Comparison of ENCODE assay signal across 8 cellular contexts in the genomic region with DNA sequence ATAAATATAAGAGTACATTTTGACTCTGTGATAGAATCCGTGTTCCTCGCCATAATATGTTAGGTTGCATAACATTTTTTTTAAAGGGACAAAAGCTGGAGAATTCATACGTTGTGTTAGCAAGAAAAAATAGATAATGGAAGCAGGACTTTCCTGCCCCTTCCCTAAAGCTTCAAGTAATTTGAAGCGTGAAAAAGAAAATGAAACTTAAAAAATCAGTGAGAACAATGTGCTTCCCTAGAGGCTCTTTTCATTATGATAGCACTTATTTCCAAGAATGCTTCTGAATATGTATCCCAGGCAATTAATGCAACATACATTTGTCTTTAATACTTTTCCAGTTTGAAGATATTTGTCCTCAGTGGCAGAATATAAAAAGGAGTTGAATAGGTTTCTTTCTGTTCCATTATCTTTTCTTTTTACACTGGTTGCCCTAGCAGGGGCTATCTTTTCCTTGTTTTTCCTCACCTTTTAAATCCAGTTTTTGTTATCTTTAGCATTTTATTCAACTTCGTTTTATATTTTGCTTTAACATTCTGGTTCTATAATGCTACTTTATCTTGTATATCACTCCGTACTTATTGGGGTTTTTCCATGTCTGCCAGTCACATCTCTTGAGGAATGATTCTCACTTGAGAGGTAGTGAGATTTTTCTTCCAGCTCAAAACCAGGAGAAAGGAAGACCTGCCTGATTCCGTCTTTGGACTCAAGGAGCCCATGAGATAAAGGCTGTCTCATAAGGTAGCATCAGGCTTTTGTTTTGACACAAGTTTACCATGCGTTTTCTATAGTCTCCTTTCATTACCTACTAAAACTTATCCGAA.
DNase-seq lines count a peak whose midpoint lies in the region; ATAC-seq, FAIRE-seq and TF ChIP-seq lines count a peak whose summit lies in the region.

No MANE protein-coding gene starts in this region.

- H3K4me1 ChIP-seq in GM12878 (ENCODE audit: control insufficient read depth, insufficient read depth, low read length) (peaks cover 18% of the 10 kb centered on the region; the same call in 1 of the 2 replicates), right lobe of liver (peaks cover 0 to 60% (median 14%) of the 10 kb centered on the region in 4 donors), tibial nerve (peaks cover 0 to 84% (median 70%) of the 10 kb centered on the region in 4 donors)

- POLR2A ChIA-PET in GM12878 (lab: Charles Lee): interaction anchor here (0.8 to 1.6 kb wide), 5 partner anchors 11 to 139 kb away, joined by 3 to 5 read pairs (median 4); no protein-coding TSS in a partner anchor

- no peak overlapping the region for H2AFZ ChIP-seq in GM12878 (ENCODE audit: control insufficient read depth, low read depth, low read length)

- no peaks in the 10 kb centered on the region for H3K9me3 Mint-ChIP-seq in activated CD8-positive, alpha-beta memory T cell treated with anti-CD3 and anti-CD28 coated beads, Interleukin-2, amount 10 ng/mL, durations not matched to agents 7 days and 5 days (ENCODE audit: low read depth)

- no peak for DNase-seq in activated CD8-positive, alpha-beta memory T cell treated with anti-CD3 and anti-CD28 coated beads, Interleukin-2, amount 10 ng/mL, durations not matched to agents 7 days and 5 days
- no peak for DNase-seq in activated CD8-positive, alpha-beta memory T cell treated with anti-CD3 and anti-CD28 coated beads, Interleukin-2, amount 50 U/mL, for 48 hours
- DNase-seq in GM12878 (ENCODE audit: low read depth, low spot score) (no peak), right lobe of liver (no peak), tibial nerve (ENCODE audit: low spot score in 2 of 2) (no peak), NCI-H2107 (lab: John Stamatoyannopoulos, UW) (no peak), DMS153 treated with DMSO at 0.1 percent for 48 hours (lab: John Stamatoyannopoulos, UW; ENCODE audit: unreplicated experiment) (no peak)

- peak overlapping the region; percentile 66 for H3K4me3 Mint-ChIP-seq in activated CD8-positive, alpha-beta memory T cell treated with anti-CD3 and anti-CD28 coated beads, Interleukin-2, amount 10 ng/mL, durations not matched to agents 7 days and 5 days

- peaks cover 3% of the 10 kb centered on the region; the same call in 2 of the 3 replicates for H3K9me3 ChIP-seq in GM12878 (replicated peaks; ENCODE audit: control insufficient read depth, insufficient read depth, low read length)
- H3K9me3 ChIP-seq in right lobe of liver: no peaks in the 10 kb centered on the region
- no peaks in the 10 kb centered on the region for H3K9me3 ChIP-seq in tibial nerve

- peak overlapping the region; percentile 79 for H3K27ac ChIP-seq in GM12878 (ENCODE audit: control insufficient read depth, insufficient read depth)
- peak overlapping the region; percentile 9 to 62 (median 59) for H3K27ac ChIP-seq in right lobe of liver
- peak overlapping the region; percentile 48 to 83 (median 67) for H3K27ac ChIP-seq in tibial nerve

- SMC1A ChIA-PET in GM12878 (lab: Charles Lee; ENCODE audit: uncharacterized antibody, unreplicated experiment): interaction anchor here (0.6 to 3.9 kb wide), 29 partner anchors 9 to 1834 kb away, joined by 3 to 38 read pairs (median 4); a partner anchor contains a TSS

- TF ChIP-seq EP300 in GM12878 (IDR thresholded peaks at IDR 0.05; ENCODE audit: borderline replicate concordance in 1 of 2, control insufficient read depth in 1 of 2, low read depth in 2 of 2, low read length in 2 of 2) (no peak), tibial nerve (IDR thresholded peaks at IDR 0.05) (peak in 1 of 2 donors; percentile 4)

- CTCF ChIA-PET in activated CD8-positive, alpha-beta memory T cell treated with anti-CD3 and anti-CD28 coated beads, Interleukin-2, amount 10 ng/mL, durations not matched to agents 7 days and 5 days (lab: Charles Lee): interaction anchor here (1.0 to 1.1 kb wide), 2 partner anchors 11 to 72 kb away, joined by 3 read pairs; no protein-coding TSS in a partner anchor
- CTCF ChIA-PET in GM12878 (lab: Yijun Ruan, JAX): interaction anchor here (0.6 to 3.2 kb wide), 14 partner anchors 8 to 310 kb away, joined by 3 to 17 read pairs (median 4); no protein-coding TSS in a partner anchor

- intact Hi-C loops in GM12878 (cut with micrococcal nuclease; ENCODE audit: unreplicated experiment) (loop anchor here (5.0 kb wide), 1 partner anchor 185 kb away; no protein-coding TSS in a partner anchor), right lobe of liver (cut with DNase I) (no loop called here)

- peaks cover 31% of the 10 kb centered on the region for H3K36me3 Mint-ChIP-seq in activated CD8-positive, alpha-beta memory T cell treated with anti-CD3 and anti-CD28 coated beads, Interleukin-2, amount 10 ng/mL, durations not matched to agents 7 days and 5 days

- no TSS peak for BruUV-seq in GM12878 (replicated peaks; lab: Mats Ljungman, UMichigan)

- FAIRE-seq in GM12878 (lab: Jason Lieb, UNC): no peak

- TF ChIP-seq POLR2A in GM12878 (IDR thresholded peaks at IDR 0.05; ENCODE audit: low read depth, low read length) (no peak), right lobe of liver (IDR thresholded peaks at IDR 0.05) (no peak), tibial nerve (IDR thresholded peaks at IDR 0.05) (no peak)

- TF ChIP-seq RAD21 in GM12878 (IDR thresholded peaks at IDR 0.05; ENCODE audit: insufficient read depth, low read depth, low read length): no peak

- in situ Hi-C loops in GM12878 (cut with MboI): no loop called here

- H4K20me1 ChIP-seq in GM12878 (ENCODE audit: control insufficient read depth, insufficient read depth): no peaks in the 10 kb centered on the region

- H3K79me2 ChIP-seq in GM12878 (ENCODE audit: control insufficient read depth, insufficient read depth, low read length): peaks cover 98% of the 10 kb centered on the region

- H3K27me3 Mint-ChIP-seq in activated CD8-positive, alpha-beta memory T cell treated with anti-CD3 and anti-CD28 coated beads, Interleukin-2, amount 10 ng/mL, durations not matched to agents 7 days and 5 days: no peaks in the 10 kb centered on the region

- H3K4me3 ChIP-seq in GM12878: peak overlapping the region; percentile 13; the same call in 1 of the 2 replicates
- peak overlapping the region; percentile 0 to 41 (median 28) for H3K4me3 ChIP-seq in right lobe of liver
- H3K4me3 ChIP-seq in tibial nerve: peak overlapping the region; percentile 0 to 40 (median 20)

- no peak for TF ChIP-seq CTCF in GM12878 (IDR thresholded peaks at IDR 0.05 in 2 of 3, conservative IDR thresholded peaks at IDR 0.05 in 1 of 3; ENCODE audit: control insufficient read depth in 2 of 3, extremely low read depth in 1 of 3, insufficient read depth in 1 of 3, low read depth in 3 of 3, low read length in 3 of 3)
- TF ChIP-seq CTCF in right lobe of liver (IDR thresholded peaks at IDR 0.05): no peak
- TF ChIP-seq CTCF in tibial nerve (IDR thresholded peaks at IDR 0.05): no peak

- H3K4me2 ChIP-seq in GM12878 (ENCODE audit: control insufficient read depth, insufficient read depth): peak overlapping the region; percentile 76

- H3K36me3 ChIP-seq in GM12878 (ENCODE audit: control insufficient read depth in 2 of 2, insufficient read depth in 2 of 2, low read length in 1 of 2) (peaks cover 0 to 11% of the 10 kb centered on the region in 2 experiments; a peak in 1 of 4 replicates), right lobe of liver (no peaks in the 10 kb centered on the region), tibial nerve (peaks cover 0 to 11% (median 0%) of the 10 kb centered on the region in 3 donors)

- RAD21 ChIA-PET in GM12878 (lab: Charles Lee; ENCODE audit: unreplicated experiment): interaction anchor here (0.7 to 2.0 kb wide), 15 partner anchors 9 to 189 kb away, joined by 3 to 12 read pairs (median 4); a partner anchor contains a TSS

- H3K9ac ChIP-seq in GM12878 (ENCODE audit: control insufficient read depth, insufficient read depth, low read length): peak overlapping the region; percentile 40

- ATAC-seq in activated CD8-positive, alpha-beta memory T cell treated with anti-CD3 and anti-CD28 coated beads, Interleukin-2, amount 10 ng/mL, durations not matched to agents 7 days and 5 days: peak; percentile 28
- ATAC-seq in GM12878: peak; percentile 48
- ATAC-seq in right lobe of liver: peak; percentile 42 to 72 (median 58)
- ATAC-seq in HG03432 (IDR thresholded peaks at IDR 0.05; ENCODE audit: unreplicated experiment): no peak

- 41% methylated on average over 9 of the region's 9 CpGs for WGBS in GM12878 (ENCODE audit: insufficient coverage, insufficient replicate concordance, low lambda C conversion rate, missing lambda C conversion rate)
- WGBS in right lobe of liver (ENCODE audit: insufficient coverage, low coverage, low lambda C conversion rate, missing lambda C conversion rate): 25% methylated on average over 9 of the region's 9 CpGs
- WGBS in tibial nerve, 2 donors: 22 to 30% methylated on average over 9 of the region's 9 CpGs

- peak overlapping the region; percentile 80 for H3K27ac Mint-ChIP-seq in activated CD8-positive, alpha-beta memory T cell treated with anti-CD3 and anti-CD28 coated beads, Interleukin-2, amount 10 ng/mL, durations not matched to agents 7 days and 5 days

- peaks cover 46% of the 10 kb centered on the region for H3K4me1 Mint-ChIP-seq in activated CD8-positive, alpha-beta memory T cell treated with anti-CD3 and anti-CD28 coated beads, Interleukin-2, amount 10 ng/mL, durations not matched to agents 7 days and 5 days

- H3K27me3 ChIP-seq in GM12878 (replicated peaks in 1 of 2; ENCODE audit: control insufficient read depth in 2 of 2, insufficient read depth in 2 of 2, low read length in 1 of 2) (no peaks in the 10 kb centered on the region), right lobe of liver (no peaks in the 10 kb centered on the region), tibial nerve (no peaks in the 10 kb centered on the region)

TF ChIP-seq in GM12878, 131 proteins besides CTCF, POLR2A, EP300 and RAD21:
- no peak for TF ChIP-seq KLF5 (IDR thresholded peaks at IDR 0.05; ENCODE audit: partially characterized antibody)
- TF ChIP-seq NBN (IDR thresholded peaks at IDR 0.05): no peak
- no peak for TF ChIP-seq CREM (IDR thresholded peaks at IDR 0.05; ENCODE audit: low read depth)
- peak; percentile 42 to 50; a peak in 2 of 4 replicates for TF ChIP-seq IKZF2 (IDR thresholded peaks at IDR 0.05)
- 0 out of 2 replicates have a peak, but pooled peaks have one; percentile 26 for TF ChIP-seq IKZF1 (conservative IDR thresholded peaks at IDR 0.05)
- TF ChIP-seq MEF2B (IDR thresholded peaks at IDR 0.05; ENCODE audit: partially characterized antibody, poor library complexity, severe bottlenecking): peak; percentile 33
- TF ChIP-seq EED (IDR thresholded peaks at IDR 0.05; ENCODE audit: low read depth): no peak
- TF ChIP-seq ASH2L (IDR thresholded peaks at IDR 0.05; ENCODE audit: borderline replicate concordance, low read depth): peak; percentile 76; the same call in 1 of the 2 replicates
- TF ChIP-seq TBL1XR1 (IDR thresholded peaks at IDR 0.05; ENCODE audit: low read depth, low read length): no peak
